ENCODE assay signal across 18 cellular contexts in the genomic region with DNA sequence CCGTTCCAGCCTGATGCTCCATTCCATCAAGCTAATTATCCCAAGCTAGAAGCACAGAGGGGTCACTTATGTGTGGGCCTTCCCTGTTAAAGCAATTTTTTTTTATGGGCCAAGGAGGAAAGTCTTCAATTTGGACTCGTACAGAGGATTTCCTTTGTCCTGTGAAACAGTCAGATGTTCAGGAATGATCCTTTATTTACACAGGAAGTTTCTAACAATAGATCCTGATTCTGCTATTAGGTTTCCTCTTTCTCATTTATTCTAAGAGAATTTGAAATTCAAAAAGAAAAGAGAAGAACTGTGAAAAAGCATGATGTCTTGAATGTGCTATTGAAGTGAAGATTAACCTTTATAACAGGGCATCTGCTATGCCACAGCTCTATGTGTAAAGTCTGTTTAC.
"Had no signal": no experiment of that assay in that cellular context is flagged by ENCODE, and none has a peak within 500 bp of the region (broad histone marks: within the 10 kb centered on the region; RNA-seq: fewer than 3 reads in every experiment).

No MANE protein-coding gene starts in this region.

- H3K4me3 ChIP-seq: body of pancreas, hepatocyte, lung, smooth muscle cell, suprapubic skin, transverse colon, uterus had no signal

- ATAC-seq: activated CD4-positive, alpha-beta T cell treated with anti-CD3 and anti-CD28 coated beads for 36 hours; body of pancreas; esophagus mucosa; sciatic nerve; stimulated activated naive CD8-positive, alpha-beta T cell treated with anti-CD3 and anti-CD28 coated beads, Interleukin-15, amount 100 ng/mL, for 72 hours had no signal

- H2AFZ ChIP-seq: hepatocyte had no signal

- H3K9me3 ChIP-seq: body of pancreas, suprapubic skin, transverse colon, uterus had no signal

- H3K36me3 ChIP-seq: suprapubic skin, transverse colon, uterus had no signal

- H3K27ac ChIP-seq: body of pancreas, hepatocyte, suprapubic skin, transverse colon, uterus had no signal

- H3K4me1 ChIP-seq: body of pancreas, suprapubic skin, transverse colon, uterus had no signal

- DNase-seq: activated CD4-positive, alpha-beta memory T cell treated with anti-CD3 and anti-CD28 coated beads for 36 hours; activated CD4-positive, alpha-beta T cell treated with anti-CD3 and anti-CD28 coated beads for 36 hours; activated naive CD8-positive, alpha-beta T cell treated with anti-CD3 and anti-CD28 coated beads for 36 hours; amniotic stem cell; body of pancreas; central memory CD4-positive, alpha-beta T cell; midbrain; nephron progenitor cell; stimulated activated CD4-positive, alpha-beta T cell treated with anti-CD3 and anti-CD28 coated beads, Interleukin-4, amount 100 ng/mL, for 1 hour; stimulated activated naive CD8-positive, alpha-beta T cell treated with anti-CD3 and anti-CD28 coated beads, Interleukin-15, amount 100 ng/mL, for 72 hours; transverse colon; uterus had no signal

- H3K4me2 ChIP-seq: hepatocyte, smooth muscle cell had no signal

- H3K27me3 ChIP-seq: body of pancreas, hepatocyte, suprapubic skin, transverse colon, uterus had no signal
